Comparison of ENCODE assay signal across 12 cellular contexts in genomic region chr5:10628601-10629000, GRCh38.
DNase-seq lines count a peak whose midpoint lies in the region; ATAC-seq, FAIRE-seq and TF ChIP-seq lines count a peak whose summit lies in the region.
"Had no signal": no experiment of that assay in that cellular context is flagged by ENCODE, and none has a peak within 500 bp of the region (broad histone marks: within the 10 kb centered on the region; RNA-seq: fewer than 3 reads in every experiment).

No MANE protein-coding gene starts in this region.

- H3K4me3 Mint-ChIP-seq in IgD-negative memory B cell = peak overlapping the region in 2 of 4 donors; percentile 80 to 87
- peak overlapping the region; percentile 46 to 55 for H3K4me3 Mint-ChIP-seq in stimulated activated naive B cell treated with anti-CD40 and anti-IgM and Interleukin-4, amounts not matched to agents 10 μg/mL and 1 μg/mL and 100 μg/mL, for 72 hours

- H3K23ac ChIP-seq in H1 (ENCODE audit: insufficient read length) = no peak overlapping the region

- peak overlapping the region; percentile 66; the same call in 1 of the 2 replicates for H2AK5ac ChIP-seq in H1 (ENCODE audit: low read depth, low read length)

- 0 out of 2 replicates have a peak overlapping the region, but pooled peaks have one; percentile 43 for H2BK20ac ChIP-seq in H1 (ENCODE audit: low read length)

- no peaks in the 10 kb centered on the region for H3K36me3 Mint-ChIP-seq in IgD-negative memory B cell
- peaks cover 63 to 83% of the 10 kb centered on the region in 2 donors for H3K36me3 Mint-ChIP-seq in stimulated activated naive B cell treated with anti-CD40 and anti-IgM and Interleukin-4, amounts not matched to agents 10 μg/mL and 1 μg/mL and 100 μg/mL, for 72 hours

- H4K91ac ChIP-seq in H1 (replicated peaks; ENCODE audit: insufficient read length, low read length) = peak overlapping the region; percentile 88

- H2AFZ ChIP-seq in H1 (ENCODE audit: low read length) = no peak overlapping the region

- H4K5ac ChIP-seq in H1 (ENCODE audit: insufficient read length, low read depth, low read length) = no peak overlapping the region

- 93% methylated on average over 7 of the region's 7 CpGs; no CpG with 5 or more reads in 1 of the 2 experiments for WGBS in H1 (ENCODE audit: extremely low coverage in 1 of 2, insufficient coverage in 1 of 2, insufficient read length in 1 of 2, insufficient replicate concordance in 2 of 2, low coverage in 1 of 2, low lambda C conversion rate in 2 of 2, missing lambda C conversion rate in 1 of 2), 2 experiments

- H3K9me3 ChIP-seq in BLaER1 treated with 17β-estradiol and CSF1 and Interleukin-3, amounts not matched to agents 10 nM and 100 nM (replicated peaks in 1 of 11) = no peaks in the 10 kb centered on the region
- H3K9me3 ChIP-seq in H1 (ENCODE audit: insufficient read depth in 2 of 2, low read depth in 1 of 2, low read length in 1 of 2) = no peaks in the 10 kb centered on the region
- H3K9me3 ChIP-seq: Caco-2 had no signal

- H3K27me3 Mint-ChIP-seq in IgD-negative memory B cell = no peaks in the 10 kb centered on the region
- no peaks in the 10 kb centered on the region for H3K27me3 Mint-ChIP-seq in stimulated activated naive B cell treated with anti-CD40 and anti-IgM and Interleukin-4, amounts not matched to agents 10 μg/mL and 1 μg/mL and 100 μg/mL, for 72 hours
- H3K27me3 Mint-ChIP-seq: CD4-positive, CD25-positive, alpha-beta regulatory T cell had no signal

- H3K18ac ChIP-seq in H1 (ENCODE audit: extremely low read depth, low read length) = no peak overlapping the region

- H2BK5ac ChIP-seq in H1 (ENCODE audit: low read depth, low read length) = no peak overlapping the region; the same call in 1 of the 2 replicates

- TF ChIP-seq CTCF in H1 (IDR thresholded peaks at IDR 0.05; ENCODE audit: control extremely low read depth in 1 of 3, insufficient read depth in 1 of 3, low read depth in 1 of 3, low read length in 3 of 3) = no peak

- H3K9ac ChIP-seq in BLaER1 treated with 17β-estradiol and CSF1 and Interleukin-3, amounts not matched to agents 10 nM and 100 nM = peak overlapping the region in 1 of 11 experiments; percentile 2; a peak in 2 of 22 replicates
- H3K9ac ChIP-seq in H1 (replicated peaks in 1 of 4; ENCODE audit: extremely low read depth in 1 of 4, low read depth in 3 of 4, low read length in 3 of 4) = peak overlapping the region in 1 of 4 experiments; percentile 2; a peak in 2 of 7 replicates

- H3K4me1 ChIP-seq in BLaER1 treated with 17β-estradiol and CSF1 and Interleukin-3, amounts not matched to agents 10 nM and 100 nM = peaks cover 51 to 93% (median 85%) of the 10 kb centered on the region in 10 experiments
- peaks cover 1 to 16% (median 10%) of the 10 kb centered on the region in 4 experiments; a peak in 6 of 7 replicates for H3K4me1 ChIP-seq in H1 (replicated peaks in 1 of 4; ENCODE audit: control insufficient read depth in 3 of 4, insufficient read depth in 4 of 4, low read length in 3 of 4)

- H3K79me1 ChIP-seq in H1 (ENCODE audit: low read depth, low read length) = no peaks in the 10 kb centered on the region

- H3K4ac ChIP-seq in H1 (replicated peaks; ENCODE audit: insufficient read length, low read depth, low read length) = peak overlapping the region; percentile 38

- H4K20me1 ChIP-seq in BLaER1 treated with 17β-estradiol and CSF1 and Interleukin-3, amounts not matched to agents 10 nM and 100 nM = peaks cover 0 to 62% (median 8%) of the 10 kb centered on the region in 11 experiments; a peak in 9 of 22 replicates
- H4K20me1 ChIP-seq in H1 (replicated peaks in 1 of 2; ENCODE audit: control insufficient read depth in 1 of 2, insufficient read depth in 2 of 2, low read length in 2 of 2) = no peaks in the 10 kb centered on the region

- H3K23me2 ChIP-seq in H1 (ENCODE audit: low read depth, low read length) = peaks cover 3% of the 10 kb centered on the region; the same call in 1 of the 2 replicates

- H3K56ac ChIP-seq in H1 (replicated peaks; ENCODE audit: insufficient read length, low read depth, low read length) = no peak overlapping the region

- H3K27ac Mint-ChIP-seq in IgD-negative memory B cell = peak overlapping the region in 2 of 3 donors; percentile 63 to 70
- H3K27ac Mint-ChIP-seq in stimulated activated naive B cell treated with anti-CD40 and anti-IgM and Interleukin-4, amounts not matched to agents 10 μg/mL and 1 μg/mL and 100 μg/mL, for 72 hours = peak overlapping the region; percentile 99

- H2BK15ac ChIP-seq in H1 (ENCODE audit: low read length) = peak overlapping the region; percentile 81

- no peak overlapping the region for H3K4me3 ChIP-seq in BLaER1 treated with 17β-estradiol and CSF1 and Interleukin-3, amounts not matched to agents 10 nM and 100 nM
- H3K4me3 ChIP-seq in H1 (ENCODE audit: extremely low read depth in 1 of 4, insufficient read depth in 2 of 4, low read depth in 3 of 4, low read length in 4 of 4) = no peak overlapping the region

- H2BK12ac ChIP-seq in H1 (ENCODE audit: low read depth, low read length) = peak overlapping the region; percentile 82; the same call in 1 of the 2 replicates

- peaks cover 41 to 60% (median 42%) of the 10 kb centered on the region in 3 donors for H3K4me1 Mint-ChIP-seq in IgD-negative memory B cell
- H3K4me1 Mint-ChIP-seq in stimulated activated naive B cell treated with anti-CD40 and anti-IgM and Interleukin-4, amounts not matched to agents 10 μg/mL and 1 μg/mL and 100 μg/mL, for 72 hours = peaks cover 77 to 93% of the 10 kb centered on the region in 2 donors

- peak overlapping the region in 8 of 11 experiments; percentile 1 to 94 (median 44); a peak in 5 of 22 replicates for H3K4me2 ChIP-seq in BLaER1 treated with 17β-estradiol and CSF1 and Interleukin-3, amounts not matched to agents 10 nM and 100 nM
- H3K4me2 ChIP-seq in H1 (ENCODE audit: insufficient read depth in 1 of 2, low read depth in 2 of 2, low read length in 2 of 2) = no peak overlapping the region

- no peak for TF ChIP-seq EP300 in H1 (IDR thresholded peaks at IDR 0.05; ENCODE audit: borderline replicate concordance in 1 of 2, low read depth in 2 of 2, low read length in 2 of 2)

- CTCF ChIA-PET in H1 (lab: Charles Lee; ENCODE audit: partially characterized antibody) = interaction anchor here (0.8 to 9.6 kb wide), 44 partner anchors 8 to 186 kb away, joined by 3 to 199 read pairs (median 6); no protein-coding TSS in a partner anchor

- peak overlapping the region; percentile 40 for H2BK120ac ChIP-seq in H1 (replicated peaks; ENCODE audit: low read depth, low read length)

- no peak for TF ChIP-seq RAD21 in H1 (IDR thresholded peaks at IDR 0.05 in 1 of 2, conservative IDR thresholded peaks at IDR 0.05 in 1 of 2; ENCODE audit: low read depth in 2 of 2, low read length in 2 of 2)

- DNase-seq in H1 (ENCODE audit: low read depth in 1 of 2, low spot score in 2 of 2) (no peak), urothelium cell line (ENCODE audit: low spot score) (no peak), NCI-H526 treated with DMSO at 0.1 percent for 48 hours (lab: John Stamatoyannopoulos, UW) (no peak), SW 1271 (lab: John Stamatoyannopoulos, UW) (no peak)
- no peak for DNase-seq in stimulated activated naive B cell treated with anti-CD40 and anti-IgM and Interleukin-4, amounts not matched to agents 10 μg/mL and 1 μg/mL and 100 μg/mL, for 72 hours
- DNase-seq: EL, KBM-7, NCI-H69 had no signal

- H3K36me3 ChIP-seq in BLaER1 treated with 17β-estradiol and CSF1 and Interleukin-3, amounts not matched to agents 10 nM and 100 nM = peaks cover 0 to 29% (median 12%) of the 10 kb centered on the region in 11 experiments; a peak in 12 of 22 replicates
- H3K36me3 ChIP-seq in H1 (ENCODE audit: control insufficient read depth in 2 of 4, insufficient read depth in 4 of 4, low read length in 3 of 4) = no peaks in the 10 kb centered on the region

- no peak overlapping the region for H3K14ac ChIP-seq in H1 (ENCODE audit: insufficient read length)

- H3K27me3 ChIP-seq in BLaER1 treated with 17β-estradiol and CSF1 and Interleukin-3, amounts not matched to agents 10 nM and 100 nM = no peaks in the 10 kb centered on the region
- no peaks in the 10 kb centered on the region for H3K27me3 ChIP-seq in H1 (replicated peaks in 1 of 4; ENCODE audit: control insufficient read depth in 3 of 4, extremely low read depth in 1 of 4, insufficient read depth in 3 of 4, low read length in 3 of 4)

- FAIRE-seq in H1 (lab: Jason Lieb, UNC) (no peak), urothelium cell line (lab: Jason Lieb, UNC) (no peak)

- peak overlapping the region in 2 of 11 experiments; percentile 5 to 30; a peak in 2 of 22 replicates for H3K27ac ChIP-seq in BLaER1 treated with 17β-estradiol and CSF1 and Interleukin-3, amounts not matched to agents 10 nM and 100 nM
- no peak overlapping the region for H3K27ac ChIP-seq in H1 (ENCODE audit: low read depth, low read length)

- H3K9me3 Mint-ChIP-seq in IgD-negative memory B cell = no peaks in the 10 kb centered on the region
- H3K9me3 Mint-ChIP-seq in stimulated activated naive B cell treated with anti-CD40 and anti-IgM and Interleukin-4, amounts not matched to agents 10 μg/mL and 1 μg/mL and 100 μg/mL, for 72 hours = peaks cover 3 to 7% of the 10 kb centered on the region in 2 donors
- H3K9me3 Mint-ChIP-seq: CD4-positive, CD25-positive, alpha-beta regulatory T cell had no signal

- TF ChIP-seq POLR2A in H1 (IDR thresholded peaks at IDR 0.05; ENCODE audit: control extremely low read depth in 1 of 2, low read depth in 2 of 2, low read length in 2 of 2) = no peak

- H4K8ac ChIP-seq in H1 (ENCODE audit: extremely low read depth, insufficient read depth, low read length) = no peak overlapping the region

- no peak for ATAC-seq in stimulated activated naive B cell treated with anti-CD40 and anti-IgM and Interleukin-4, amounts not matched to agents 10 μg/mL and 1 μg/mL and 100 μg/mL, for 72 hours (replicated peaks)

- peaks cover 0 to 6% of the 10 kb centered on the region in 2 experiments; a peak in 1 of 4 replicates for H3K79me2 ChIP-seq in H1 (ENCODE audit: control insufficient read depth in 1 of 2, insufficient read depth in 2 of 2, low read length in 2 of 2)

- POLR2A ChIA-PET in H1 (lab: Charles Lee; ENCODE audit: partially characterized antibody) = interaction anchor here (1.4 to 1.9 kb wide), 3 partner anchors 9 to 176 kb away, joined by 4 to 6 read pairs (median 6); no protein-coding TSS in a partner anchor

Comparison
In these comparisons a context has a peak if more than half of its experiments do, and no peak if none do; other contexts are left out.
1. H3K4me2 ChIP-seq: peak in BLaER1 treated with 17β-estradiol and CSF1 and Interleukin-3, amounts not matched to agents 10 nM and 100 nM (8 of 11); none in H1 (0 of 2).